Comparison of ENCODE assay signal across 14 cellular contexts in genomic region chr15:61702224-61703120, GRCh38.
DNase-seq lines count a peak whose midpoint lies in the region; ATAC-seq, FAIRE-seq and TF ChIP-seq lines count a peak whose summit lies in the region.
"Had no signal": no experiment of that assay in that cellular context is flagged by ENCODE, and none has a peak within 500 bp of the region (broad histone marks: within the 10 kb centered on the region; RNA-seq: fewer than 3 reads in every experiment).

No MANE protein-coding gene starts in this region.

- DNase-seq in NCI-H748 (lab: John Stamatoyannopoulos, UW; ENCODE audit: unreplicated experiment) (peak; percentile 4), NCI-H748 treated with DMSO at 0.1 percent for 48 hours (lab: John Stamatoyannopoulos, UW) (no peak), NCI-H69 (lab: John Stamatoyannopoulos, UW) (peak; percentile 4), fibroblast of gingiva (ENCODE audit: low read depth) (peak; percentile 15), urothelium cell line (ENCODE audit: low spot score) (no peak), GM20000 (ENCODE audit: low spot score) (no peak)
- DNase-seq: activated CD4-positive, alpha-beta memory T cell treated with anti-CD3 and anti-CD28 coated beads for 36 hours; DND-41; heart right ventricle; left ventricle myocardium inferior; NCI-H2227 treated with DMSO at 0.1 percent for 48 hours had no signal

- no peak for TF ChIP-seq CTCF in GM20000 (IDR thresholded peaks at IDR 0.05; ENCODE audit: extremely low read depth, missing control alignments)

- FAIRE-seq in urothelium cell line (lab: Jason Lieb, UNC) = peak; percentile 35
- FAIRE-seq: GM12891 had no signal

- ATAC-seq in GM19467 (IDR thresholded peaks at IDR 0.05; ENCODE audit: unreplicated experiment) = no peak
- ATAC-seq in HG03460 (IDR thresholded peaks at IDR 0.05; ENCODE audit: unreplicated experiment) = no peak

Comparison
In these comparisons a context has a peak if more than half of its experiments do, and no peak if none do; other contexts are left out.
1. DNase-seq: peak in NCI-H748 (single experiment), NCI-H69 (single experiment) and fibroblast of gingiva (single experiment); none in NCI-H748 treated with DMSO at 0.1 percent for 48 hours (single experiment), urothelium cell line (single experiment) and GM20000 (single experiment).